In genomic region chr7:4797858-4798705, GRCh38 we compare ENCODE assay signal across 8 cellular contexts. TPM values are rescaled to one million over a fixed set of nuclear protein-coding genes. Genes with fewer than 3 reads are reported as not detected.
DNase-seq lines count a peak whose midpoint lies in the region; ATAC-seq and TF ChIP-seq lines count a peak whose summit lies in the region.

No MANE protein-coding gene starts in this region.

- H3K4me1 Mint-ChIP-seq in activated CD8-positive, alpha-beta T cell treated with anti-CD3 and anti-CD28 coated beads for 36 hours (ENCODE audit: low read depth): no peaks in the 10 kb centered on the region
- peaks cover 6 to 11% of the 10 kb centered on the region in 2 donors for H3K4me1 Mint-ChIP-seq in natural killer cell

- CTCF ChIA-PET in activated CD8-positive, alpha-beta T cell treated with anti-CD3 and anti-CD28 coated beads for 36 hours (lab: Charles Lee): interaction anchor here (0.5 to 3.3 kb wide), 27 partner anchors 9 to 1180 kb away, joined by 3 to 43 read pairs (median 3); partner anchors contain the start of genes AP5Z1, RADIL and RBAK

- H2AFZ ChIP-seq in MM.1S (ENCODE audit: low read length): peak overlapping the region; percentile 78

- POLR2A ChIA-PET in activated CD8-positive, alpha-beta T cell treated with anti-CD3 and anti-CD28 coated beads for 36 hours (lab: Charles Lee): no interaction called here

- H3K36me3 ChIP-seq in BE2C (no peaks in the 10 kb centered on the region), MM.1S (replicated peaks; ENCODE audit: insufficient read depth, low read length) (no peaks in the 10 kb centered on the region), thoracic aorta (no peaks in the 10 kb centered on the region)

- peaks cover 7% of the 10 kb centered on the region for H3K36me3 Mint-ChIP-seq in activated CD8-positive, alpha-beta T cell treated with anti-CD3 and anti-CD28 coated beads for 36 hours (ENCODE audit: low read depth)
- no peaks in the 10 kb centered on the region for H3K36me3 Mint-ChIP-seq in natural killer cell

- DNase-seq in BE2C: peak; percentile 67
- DNase-seq in MM.1S: peak; percentile 40
- DNase-seq in activated CD8-positive, alpha-beta T cell treated with anti-CD3 and anti-CD28 coated beads for 36 hours: peak; percentile 68
- peak; percentile 87 for DNase-seq in epidermal melanocyte (ENCODE audit: insufficient read length, low spot score)
- DNase-seq in natural killer cell: peak; percentile 63
- no peak for DNase-seq in thoracic aorta (ENCODE audit: low spot score)
- DNase-seq in NCI-H1417 treated with DMSO at 0.1 percent for 48 hours (lab: John Stamatoyannopoulos, UW): no peak

- no peak overlapping the region for H3K4me3 Mint-ChIP-seq in activated CD8-positive, alpha-beta T cell treated with anti-CD3 and anti-CD28 coated beads for 36 hours
- H3K4me3 Mint-ChIP-seq in natural killer cell: no peak overlapping the region

- no peaks in the 10 kb centered on the region for H3K79me2 ChIP-seq in MM.1S (ENCODE audit: low read length)

- H3K27ac Mint-ChIP-seq in activated CD8-positive, alpha-beta T cell treated with anti-CD3 and anti-CD28 coated beads for 36 hours: no peak overlapping the region
- no peak overlapping the region for H3K27ac Mint-ChIP-seq in natural killer cell

- no peaks in the 10 kb centered on the region for H4K20me1 ChIP-seq in MM.1S (ENCODE audit: insufficient read depth, low read length)

- H3F3A ChIP-seq in MM.1S (ENCODE audit: insufficient read depth, low read length): no peaks in the 10 kb centered on the region

- H3K4me1 ChIP-seq in BE2C (peaks cover 3% of the 10 kb centered on the region; the same call in 1 of the 2 replicates), MM.1S (ENCODE audit: low read length) (no peaks in the 10 kb centered on the region), thoracic aorta (ENCODE audit: control insufficient read depth in 1 of 2, low read depth in 2 of 2) (no peaks in the 10 kb centered on the region)

- intact Hi-C loops in activated CD8-positive, alpha-beta T cell treated with anti-CD3 and anti-CD28 coated beads for 36 hours (cut with micrococcal nuclease): loop anchor here (10.0 kb wide), 1 partner anchor 87 kb away; the partner anchor contains the start of gene RADIL
- intact Hi-C loops in natural killer cell (cut with micrococcal nuclease): loop anchor here (2.0 kb wide), 1 partner anchor 287 kb away; no protein-coding TSS in a partner anchor

- H3K4me2 ChIP-seq in MM.1S (ENCODE audit: low read depth, low read length): peak overlapping the region; percentile 49; the same call in 1 of the 2 replicates

- H3K4me3 ChIP-seq in BE2C (ENCODE audit: low read depth, low read length) (no peak overlapping the region), MM.1S (ENCODE audit: low read length) (no peak overlapping the region), thoracic aorta (no peak overlapping the region)

- H3K27ac ChIP-seq in MM.1S (ENCODE audit: low read length): no peak overlapping the region
- no peak overlapping the region for H3K27ac ChIP-seq in thoracic aorta

- no peaks in the 10 kb centered on the region for H3K9me2 ChIP-seq in MM.1S (replicated peaks; ENCODE audit: insufficient read depth, low read length)

- H3K9me3 ChIP-seq in BE2C: no peaks in the 10 kb centered on the region
- H3K9me3 ChIP-seq in MM.1S (replicated peaks; ENCODE audit: insufficient read depth, low read length): no peaks in the 10 kb centered on the region
- H3K9me3 ChIP-seq in thoracic aorta: no peaks in the 10 kb centered on the region

- TF ChIP-seq CTCF in BE2C (IDR thresholded peaks at IDR 0.05; ENCODE audit: low read depth, low read length): peak; percentile 72
- TF ChIP-seq CTCF in MM.1S (IDR thresholded peaks at IDR 0.05; ENCODE audit: low read length): peak; percentile 67
- TF ChIP-seq CTCF in activated CD8-positive, alpha-beta T cell treated with anti-CD3 and anti-CD28 coated beads for 36 hours (IDR thresholded peaks at IDR 0.05): peak; percentile 98
- peak; percentile 85 for TF ChIP-seq CTCF in natural killer cell (IDR thresholded peaks at IDR 0.05)
- peak; percentile 88 for TF ChIP-seq CTCF in thoracic aorta (IDR thresholded peaks at IDR 0.05)

- H3K27me3 Mint-ChIP-seq in activated CD8-positive, alpha-beta T cell treated with anti-CD3 and anti-CD28 coated beads for 36 hours: no peaks in the 10 kb centered on the region
- no peaks in the 10 kb centered on the region for H3K27me3 Mint-ChIP-seq in natural killer cell (ENCODE audit: low read depth in 2 of 2)

- H3K27me3 ChIP-seq in BE2C: no peaks in the 10 kb centered on the region
- no peaks in the 10 kb centered on the region; the same call in none of the 2 replicates for H3K27me3 ChIP-seq in MM.1S (replicated peaks; ENCODE audit: insufficient read depth, low read length)
- H3K27me3 ChIP-seq in thoracic aorta (replicated peaks; ENCODE audit: insufficient read depth): no peaks in the 10 kb centered on the region

- H3K9me3 Mint-ChIP-seq in activated CD8-positive, alpha-beta T cell treated with anti-CD3 and anti-CD28 coated beads for 36 hours: no peaks in the 10 kb centered on the region
- no peaks in the 10 kb centered on the region for H3K9me3 Mint-ChIP-seq in natural killer cell

- no peak overlapping the region for H3K9ac ChIP-seq in MM.1S (ENCODE audit: low read length)

- ATAC-seq in GM19043 (IDR thresholded peaks at IDR 0.05; ENCODE audit: low read depth, unreplicated experiment): peak; percentile 82
- peak; percentile 100 for ATAC-seq in activated CD8-positive, alpha-beta T cell treated with anti-CD3 and anti-CD28 coated beads for 36 hours
- ATAC-seq in natural killer cell: peak; percentile 84 to 98 (median 93)
- ATAC-seq in thoracic aorta (ENCODE audit: insufficient number of reproducible peaks, low FRiP score, low read depth): no peak

RNA-seq across cellular contexts. Expression of gene AP5Z1, which starts 22.7 kb away (rescaled TPM):
- 37.9 TPM for polyA plus RNA-seq in BE2C (2012; ENCODE audit: insufficient read depth, insufficient read length, low read depth)
- 10 to 100 TPM; 21.2 to 21.3 TPM for total RNA-seq in activated CD8-positive, alpha-beta T cell treated with anti-CD3 and anti-CD28 coated beads for 36 hours
- total RNA-seq in natural killer cell (100 to 1,000 TPM; 140 to 156 (median 143) TPM), thoracic aorta (10 to 100 TPM; 40.3 to 42.0 TPM)

Comparison
In these comparisons a context has a peak if more than half of its experiments do, and no peak if none do; other contexts are left out.
1. DNase-seq: peak in BE2C (single experiment), MM.1S (single experiment), activated CD8-positive, alpha-beta T cell treated with anti-CD3 and anti-CD28 coated beads for 36 hours (single experiment), epidermal melanocyte (single experiment) and natural killer cell (single experiment); none in thoracic aorta (single experiment) and NCI-H1417 treated with DMSO at 0.1 percent for 48 hours (single experiment).
2. Peak in every context shown above with its lines, with median percentiles within 50 percentile points of each other: CTCF ChIP-seq.